ENCODE assay signal across 10 cellular contexts in genomic region chr4:48003568-48003967, GRCh38. TPM values are rescaled to one million over a fixed set of nuclear protein-coding genes. Genes with fewer than 3 reads are reported as not detected.
DNase-seq lines count a peak whose midpoint lies in the region; TF ChIP-seq lines count a peak whose summit lies in the region.
"Not testable (repeated sequence)": the region's sequence is repeated elsewhere in the genome, so short reads cannot be mapped to it uniquely, and the experiment has no call there.
"Had no signal": no experiment of that assay in that cellular context is flagged by ENCODE, and none has a peak within 500 bp of the region (broad histone marks: within the 10 kb centered on the region; RNA-seq: fewer than 3 reads in every experiment).

No MANE protein-coding gene starts in this region.

- not testable (repeated sequence) for H2BK5ac ChIP-seq in H9 (ENCODE audit: insufficient read length, low read length); mesenchymal stem cell (ENCODE audit: low read depth, low read length, poor library complexity, severe bottlenecking)

- WGBS in H9 (ENCODE audit: extremely low coverage, insufficient read length, low lambda C conversion rate), result no CpG with 5 or more reads among the region's 2 CpGs
- 100% methylated on average over 1 of the region's 2 CpGs for WGBS in mesenchymal stem cell

- not testable (repeated sequence) for H2AK5ac ChIP-seq in H9 (ENCODE audit: insufficient read length, low read length); mesenchymal stem cell (ENCODE audit: low read length, severe bottlenecking)

- not testable (repeated sequence) for H3K79me1 ChIP-seq in H9 (ENCODE audit: insufficient read depth, low read depth, low read length, poor library complexity, severe bottlenecking); mesenchymal stem cell (replicated peaks; ENCODE audit: low read length, poor library complexity, severe bottlenecking)

- DNase-seq in BE2C (peak; percentile 66), NCI-H345 (lab: John Stamatoyannopoulos, UW) (peak; percentile 11), WERI-Rb-1 (peak; percentile 62), fibroblast of mammary gland (ENCODE audit: low read depth) (peak; percentile 45), mesenchymal stem cell (peak; percentile 49)
- not testable (repeated sequence) for DNase-seq in H9
- DNase-seq in activated naive CD8-positive, alpha-beta T cell treated with anti-CD3 and anti-CD28 coated beads for 36 hours, result peak; percentile 22
- DNase-seq in stimulated activated CD4-positive, alpha-beta T cell treated with anti-CD3 and anti-CD28 coated beads, Interleukin-4, amount 100 ng/mL, for 4 hours, result peak; percentile 11 to 36

- not testable (repeated sequence) for H3K27ac ChIP-seq in H9 (ENCODE audit: insufficient read length, low read depth, low read length); WERI-Rb-1; mesenchymal stem cell (ENCODE audit: low read length, poor library complexity, severe bottlenecking)

- H3K23ac ChIP-seq in H9 (ENCODE audit: insufficient read length, low read depth, low read length); mesenchymal stem cell (ENCODE audit: low read length in 2 of 2): not testable (repeated sequence)

- H2BK12ac ChIP-seq in H9 (ENCODE audit: insufficient read length, low read depth, low read length); mesenchymal stem cell (ENCODE audit: low read length in 2 of 2): not testable (repeated sequence)

- H2BK20ac ChIP-seq in H9 (ENCODE audit: low read depth, low read length, poor library complexity, severe bottlenecking), result not testable (repeated sequence)

- H3K36me3 ChIP-seq in BE2C; WERI-Rb-1; mesenchymal stem cell (ENCODE audit: control insufficient read depth in 1 of 2, insufficient read depth in 2 of 2, low read depth in 1 of 2, low read length in 2 of 2): not testable (repeated sequence)

- H4K91ac ChIP-seq in H9 (ENCODE audit: insufficient read length, low read depth, low read length); mesenchymal stem cell (ENCODE audit: low read length): not testable (repeated sequence)

- not testable (repeated sequence) for H3K4ac ChIP-seq in H9 (ENCODE audit: low read depth, low read length); mesenchymal stem cell (ENCODE audit: low read depth in 1 of 2, low read length in 2 of 2)

- H3K27me3 Mint-ChIP-seq in H9 (ENCODE audit: low read depth); activated naive CD8-positive, alpha-beta T cell treated with anti-CD3 and anti-CD28 coated beads for 36 hours: not testable (repeated sequence)

- peaks cover 63 to 66% of the 10 kb centered on the region in 2 experiments for H3K9me3 Mint-ChIP-seq in H9
- not testable (repeated sequence) for H3K9me3 Mint-ChIP-seq in activated naive CD8-positive, alpha-beta T cell treated with anti-CD3 and anti-CD28 coated beads for 36 hours

- not testable (repeated sequence) for H4K5ac ChIP-seq in H9 (ENCODE audit: insufficient read length, low read depth, low read length)

- H3T11ph ChIP-seq in H9 (ENCODE audit: low read length), result not testable (repeated sequence)

- H3K4me2 ChIP-seq in H9 (ENCODE audit: insufficient read depth, insufficient read length, low read length); mesenchymal stem cell (ENCODE audit: low read length, poor library complexity, severe bottlenecking): not testable (repeated sequence)

- not testable (repeated sequence) for H4K20me1 ChIP-seq in H9 (ENCODE audit: control insufficient read depth, insufficient read depth, insufficient read length)

- not testable (repeated sequence) for H2BK120ac ChIP-seq in H9 (ENCODE audit: low read depth, low read length, poor library complexity, severe bottlenecking); mesenchymal stem cell (ENCODE audit: low read depth, low read length)

- H3K14ac ChIP-seq in H9 (ENCODE audit: insufficient read depth, low read length); mesenchymal stem cell (ENCODE audit: low read length in 2 of 2): not testable (repeated sequence)

- not testable (repeated sequence) for H3K9ac ChIP-seq in H9 (ENCODE audit: extremely low read depth, insufficient read length, low read length); mesenchymal stem cell (ENCODE audit: low read length)

- H3K4me3 ChIP-seq in BE2C (ENCODE audit: low read depth, low read length); WERI-Rb-1 (ENCODE audit: low read depth, low read length); fibroblast of mammary gland (ENCODE audit: control insufficient read depth, low read depth, low read length); mesenchymal stem cell (ENCODE audit: insufficient read depth in 1 of 2, low read depth in 1 of 2, low read length in 2 of 2): not testable (repeated sequence)

- not testable (repeated sequence) for H3K9me3 ChIP-seq in BE2C
- H3K9me3 ChIP-seq in H9 (ENCODE audit: control insufficient read depth, low read depth, low read length) (peaks cover 16% of the 10 kb centered on the region), WERI-Rb-1 (ENCODE audit: severe bottlenecking) (peaks cover 12% of the 10 kb centered on the region), mesenchymal stem cell (ENCODE audit: control insufficient read depth, low read length) (peaks cover 17% of the 10 kb centered on the region)

- H3K4me3 Mint-ChIP-seq in H9; activated naive CD8-positive, alpha-beta T cell treated with anti-CD3 and anti-CD28 coated beads for 36 hours: not testable (repeated sequence)

- H3K4me1 ChIP-seq in BE2C; H9 (ENCODE audit: insufficient read depth, low read length); mesenchymal stem cell (ENCODE audit: control insufficient read depth, insufficient read depth, low read depth, low read length): not testable (repeated sequence)

- TF ChIP-seq CTCF in BE2C (IDR thresholded peaks at IDR 0.05; ENCODE audit: low read depth, low read length) (peak; percentile 58), H9 (conservative IDR thresholded peaks at IDR 0.05) (peak; percentile 61), WERI-Rb-1 (IDR thresholded peaks at IDR 0.05; ENCODE audit: low read depth, low read length) (peak; percentile 60), fibroblast of mammary gland (conservative IDR thresholded peaks at IDR 0.05; ENCODE audit: control insufficient read depth, insufficient read depth, low read depth, low read length) (peak; percentile 42)

- not testable (repeated sequence) for H3K18ac ChIP-seq in H9 (ENCODE audit: insufficient read length, low read depth, low read length); mesenchymal stem cell (ENCODE audit: low read depth in 1 of 2, low read length in 2 of 2)

- H3K79me2 ChIP-seq in H9 (ENCODE audit: insufficient read depth, low read length), result not testable (repeated sequence)

- not testable (repeated sequence) for H2BK15ac ChIP-seq in H9 (ENCODE audit: low read depth, low read length); mesenchymal stem cell (ENCODE audit: low read depth, poor library complexity, severe bottlenecking)

- H3K27ac Mint-ChIP-seq in H9; activated naive CD8-positive, alpha-beta T cell treated with anti-CD3 and anti-CD28 coated beads for 36 hours: not testable (repeated sequence)

- H2AFZ ChIP-seq in H9 (ENCODE audit: low read length); mesenchymal stem cell (ENCODE audit: low read depth, low read length): not testable (repeated sequence)

- H3K4me1 Mint-ChIP-seq in H9; activated naive CD8-positive, alpha-beta T cell treated with anti-CD3 and anti-CD28 coated beads for 36 hours: not testable (repeated sequence)

- H3K56ac ChIP-seq in H9 (ENCODE audit: insufficient read length, low read depth, low read length), result not testable (repeated sequence)

- not testable (repeated sequence) for H3K23me2 ChIP-seq in H9 (ENCODE audit: insufficient read length, low read depth, low read length, poor library complexity, severe bottlenecking)

- not testable (repeated sequence) for H3K27me3 ChIP-seq in BE2C; H9 (ENCODE audit: insufficient read depth, low read length); WERI-Rb-1 (ENCODE audit: insufficient read depth, low read depth, severe bottlenecking); mesenchymal stem cell (ENCODE audit: control insufficient read depth in 1 of 2, insufficient read depth in 1 of 2, low read length in 2 of 2)

- peaks cover 34 to 57% (median 44%) of the 10 kb centered on the region in 3 experiments for H3K36me3 Mint-ChIP-seq in H9 (ENCODE audit: insufficient read depth in 1 of 3, low read depth in 3 of 3)
- not testable (repeated sequence) for H3K36me3 Mint-ChIP-seq in activated naive CD8-positive, alpha-beta T cell treated with anti-CD3 and anti-CD28 coated beads for 36 hours

- H4K8ac ChIP-seq in H9 (replicated peaks; ENCODE audit: insufficient read length, low read depth, low read length); mesenchymal stem cell (ENCODE audit: low read length): not testable (repeated sequence)

RNA-seq across cellular contexts. Expression of gene CNGA1, which starts 12.9 kb away (rescaled TPM):
- polyA plus RNA-seq in BE2C (2012; ENCODE audit: insufficient read depth, insufficient read length, low read depth), result not detected
- total RNA-seq in H9 (2021), result 1.0 and 1.4 TPM in 2 replicates
- under 1 TPM; 0.34 to 0.64 TPM for total RNA-seq in activated naive CD8-positive, alpha-beta T cell treated with anti-CD3 and anti-CD28 coated beads for 36 hours
- 0.11 TPM for polyA plus RNA-seq in mesenchymal stem cell (2013, experiment 1 of 2)
- polyA plus RNA-seq in mesenchymal stem cell (2013, experiment 2 of 2), result 0.08 TPM
- total RNA-seq: CD8-positive, alpha-beta T cell; T-helper 17 cell had no signal

RNA-seq across cellular contexts. Expression of gene NIPAL1, which starts 13.0 kb away (rescaled TPM):
- 1.1 TPM for polyA plus RNA-seq in BE2C (2012; ENCODE audit: insufficient read depth, insufficient read length, low read depth)
- total RNA-seq in H9 (2021), result 13.1 and 16.9 TPM in 2 replicates
- 1 to 10 TPM; 1.8 to 2.9 TPM for total RNA-seq in activated naive CD8-positive, alpha-beta T cell treated with anti-CD3 and anti-CD28 coated beads for 36 hours
- polyA plus RNA-seq in mesenchymal stem cell (2013, experiment 1 of 2), result 1.1 TPM
- polyA plus RNA-seq in mesenchymal stem cell (2013, experiment 2 of 2), result 0.86 TPM
